20 cellular contexts compared by ENCODE assay signal in genomic region chr3:160330111-160330510, GRCh38.
"Had no signal": no experiment of that assay in that cellular context is flagged by ENCODE, and none has a peak within 500 bp of the region (broad histone marks: within the 10 kb centered on the region; RNA-seq: fewer than 3 reads in every experiment).

No MANE protein-coding gene starts in this region.

- ATAC-seq: heart left ventricle; left lobe of liver; mucosa of descending colon; naive thymus-derived CD8-positive, alpha-beta T cell had no signal

- H3K9me3 Mint-ChIP-seq: endodermal cell had no signal

- FAIRE-seq: endothelial cell of umbilical vein, frontal cortex, small intestine had no signal

- H3K9me3 ChIP-seq: heart left ventricle, mucosa of descending colon, neutrophil, right atrium auricular region, stomach, thoracic aorta, transverse colon had no signal

- DNase-seq: effector CD4-positive, alpha-beta T cell; endodermal cell; heart left ventricle; hippocampal formation; mucosa of descending colon; naive thymus-derived CD8-positive, alpha-beta T cell; posterior cingulate gyrus; small intestine; stimulated activated CD4-positive, alpha-beta T cell treated with anti-CD3 and anti-CD28 coated beads, Interleukin-12 subunit alpha, Interleukin-12 subunit beta, amount 100 ng/mL, for 4 hours; stimulated activated naive CD4-positive, alpha-beta T cell; stomach; substantia nigra; transverse colon had no signal

- H3K27me3 ChIP-seq: heart left ventricle, neutrophil, right atrium auricular region, stomach, transverse colon had no signal

- H3K4me1 ChIP-seq: heart left ventricle, right atrium auricular region, stomach, transverse colon had no signal

- H3K4me3 Mint-ChIP-seq: endodermal cell; naive thymus-derived CD8-positive, alpha-beta T cell had no signal

- H3K27me3 Mint-ChIP-seq: naive thymus-derived CD8-positive, alpha-beta T cell had no signal

- H3K27ac Mint-ChIP-seq: endodermal cell; naive thymus-derived CD8-positive, alpha-beta T cell had no signal

- H3K4me3 ChIP-seq: coronary artery, heart left ventricle, mucosa of descending colon, right atrium auricular region, stomach, thoracic aorta, transverse colon had no signal

- H3K36me3 ChIP-seq: neutrophil, right atrium auricular region, stomach, thoracic aorta, transverse colon had no signal

- H3K27ac ChIP-seq: coronary artery, heart left ventricle, neutrophil, right atrium auricular region, stomach, thoracic aorta, transverse colon had no signal
